8 cellular contexts compared by ENCODE assay signal in genomic region chr17:50909765-50910661, GRCh38. TPM values are rescaled to one million over a fixed set of nuclear protein-coding genes. Genes with fewer than 3 reads are reported as not detected.
A peak's percentile ranks its signal among the peaks of the same experiment; 100 is the strongest.
DNase-seq lines count a peak whose midpoint lies in the region; ATAC-seq, FAIRE-seq and TF ChIP-seq lines count a peak whose summit lies in the region.

No MANE protein-coding gene starts in this region.

- no peaks in the 10 kb centered on the region for H3K36me3 Mint-ChIP-seq in activated naive CD4-positive, alpha-beta T cell treated with anti-CD3 and anti-CD28 coated beads, Interleukin-2, amount 50 U/mL, for 72 hours

- H3K4me3 ChIP-seq in pancreas = peak overlapping the region in 2 of 4 donors; percentile 20 to 23
- H3K4me3 ChIP-seq in upper lobe of left lung = no peak overlapping the region

- no peak for TF ChIP-seq POLR2A in upper lobe of left lung (IDR thresholded peaks at IDR 0.05)

- no peak for TF ChIP-seq CTCF in pancreas (IDR thresholded peaks at IDR 0.05)
- no peak for TF ChIP-seq CTCF in upper lobe of left lung (IDR thresholded peaks at IDR 0.05)

- H3K27ac ChIP-seq in pancreas = peak overlapping the region; percentile 94 to 97 (median 96)
- H3K27ac ChIP-seq in upper lobe of left lung = peak overlapping the region; percentile 73 to 85 (median 82)

- peak; percentile 90 to 93 for ATAC-seq in activated naive CD4-positive, alpha-beta T cell treated with anti-CD3 and anti-CD28 coated beads, Interleukin-2, amount 50 U/mL, for 72 hours
- ATAC-seq in pancreas (no peak), upper lobe of left lung (ENCODE audit: low FRiP score in 2 of 2) (peak; percentile 11 to 49), HG03196 (IDR thresholded peaks at IDR 0.05; ENCODE audit: unreplicated experiment) (no peak)

- H3K9me3 ChIP-seq in pancreas (no peaks in the 10 kb centered on the region), upper lobe of left lung (no peaks in the 10 kb centered on the region)

- 33 to 35% methylated on average over 17 of the region's 17 CpGs for WGBS in pancreas, 2 donors
- WGBS in upper lobe of left lung, 2 donors = 75 to 85% methylated on average over 10 to 17 of the region's 17 CpGs

- no peaks in the 10 kb centered on the region for H3K27me3 ChIP-seq in pancreas
- no peaks in the 10 kb centered on the region for H3K27me3 ChIP-seq in upper lobe of left lung

- H3K36me3 ChIP-seq in pancreas (no peaks in the 10 kb centered on the region), upper lobe of left lung (no peaks in the 10 kb centered on the region)

- no peak for FAIRE-seq in pancreas (lab: Jason Lieb, UNC)

- peak; percentile 43 for DNase-seq in NCI-H82 (lab: John Stamatoyannopoulos, UW)
- DNase-seq in NCI-H82 treated with DMSO at 0.1 percent for 48 hours (lab: John Stamatoyannopoulos, UW; ENCODE audit: unreplicated experiment) = no peak
- DNase-seq in activated naive CD4-positive, alpha-beta T cell treated with anti-CD3 and anti-CD28 coated beads, Interleukin-2, amount 50 U/mL, for 72 hours (ENCODE audit: low spot score in 2 of 2) = peak in 1 of 2 donors; percentile 75
- peak in 1 of 6 donors; percentile 47 for DNase-seq in pancreas
- DNase-seq in upper lobe of left lung = peak; percentile 45 to 58
- DNase-seq in NCI-H2081 (lab: John Stamatoyannopoulos, UW) = no peak
- no peak for DNase-seq in DMS 273 (lab: John Stamatoyannopoulos, UW; ENCODE audit: unreplicated experiment)

- H3K4me1 ChIP-seq in pancreas (peaks cover 68 to 72% (median 71%) of the 10 kb centered on the region in 3 donors), upper lobe of left lung (peaks cover 0 to 24% (median 23%) of the 10 kb centered on the region in 4 donors)

- intact Hi-C loops in pancreas (cut with DNase I) = loop anchor here in 1 of 3 donors (10.0 kb wide), 1 partner anchor 45 kb away; the partner anchor contains the start of gene TOB1

- H3K27ac Mint-ChIP-seq in activated naive CD4-positive, alpha-beta T cell treated with anti-CD3 and anti-CD28 coated beads, Interleukin-2, amount 50 U/mL, for 72 hours = peak overlapping the region; percentile 47 to 92

- no peaks in the 10 kb centered on the region for H3K9me3 Mint-ChIP-seq in activated naive CD4-positive, alpha-beta T cell treated with anti-CD3 and anti-CD28 coated beads, Interleukin-2, amount 50 U/mL, for 72 hours

- TF ChIP-seq EP300 in upper lobe of left lung (IDR thresholded peaks at IDR 0.05) = no peak

RNA-seq across cellular contexts. Expression of gene TOB1, which starts 43.9 kb away (rescaled TPM):
- total RNA-seq in activated naive CD4-positive, alpha-beta T cell treated with anti-CD3 and anti-CD28 coated beads, Interleukin-2, amount 50 U/mL, for 72 hours = 10 to 100 TPM; 25.7 to 85.5 TPM
- total RNA-seq in pancreas = 100 to 1,000 TPM in 3 of 6 donors, 10 to 100 TPM in 3; 65.9 to 157 (median 99.0) TPM
- 10 to 100 TPM; 33.1 to 45.8 TPM for polyA plus RNA-seq in pancreas
- 10 to 100 TPM; 16.0 to 98.5 (median 53.5) TPM for total RNA-seq in upper lobe of left lung

Comparison
In these comparisons a context has a peak if more than half of its experiments do, and no peak if none do; other contexts are left out.
1. DNase-seq: peak in NCI-H82 (single experiment) and upper lobe of left lung (2 of 2); none in NCI-H82 treated with DMSO at 0.1 percent for 48 hours (single experiment), NCI-H2081 (0 of 2) and DMS 273 (single experiment).
2. ATAC-seq: peak in activated naive CD4-positive, alpha-beta T cell treated with anti-CD3 and anti-CD28 coated beads, Interleukin-2, amount 50 U/mL, for 72 hours (2 of 2) and upper lobe of left lung (2 of 2); none in pancreas (0 of 4) and HG03196 (single experiment).